Comparison of ENCODE assay signal across 11 cellular contexts in the genomic region with DNA sequence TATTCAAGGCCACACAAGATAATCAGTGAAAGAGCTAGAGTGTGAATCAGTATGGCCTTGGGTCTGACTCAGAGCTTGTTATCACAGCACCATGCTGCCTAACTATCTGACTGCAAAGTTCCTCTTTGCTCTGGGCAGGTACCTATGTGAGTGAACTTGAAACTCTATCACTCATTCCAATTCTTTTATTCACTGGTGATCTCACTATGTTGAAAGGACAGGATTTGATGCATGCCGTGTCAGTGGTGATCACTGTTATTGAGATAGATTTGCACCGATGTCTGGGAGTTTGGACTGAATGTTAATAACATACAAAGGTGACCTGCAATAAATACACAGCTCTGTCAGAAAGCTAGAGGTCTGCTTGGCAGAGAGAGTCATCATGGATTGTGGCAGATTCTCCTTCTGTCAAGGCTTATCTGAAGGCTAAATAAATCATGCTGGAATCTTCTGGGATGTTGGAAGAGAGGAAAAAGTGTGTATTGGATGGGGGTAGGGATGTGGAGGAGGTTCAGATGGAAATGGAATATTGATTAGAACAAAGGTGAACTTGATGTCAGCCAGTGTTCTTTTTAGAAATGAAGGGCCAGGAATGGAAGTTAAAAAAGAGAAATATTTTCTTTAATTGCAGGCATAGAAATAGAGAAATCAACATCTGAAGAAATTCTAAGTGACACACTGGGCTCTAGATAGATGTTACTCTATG.
DNase-seq lines count a peak whose midpoint lies in the region; ATAC-seq and TF ChIP-seq lines count a peak whose summit lies in the region.
"Had no signal": no experiment of that assay in that cellular context is flagged by ENCODE, and none has a peak within 500 bp of the region (broad histone marks: within the 10 kb centered on the region; RNA-seq: fewer than 3 reads in every experiment).

No MANE protein-coding gene starts in this region.

- ATAC-seq in GM19467 (IDR thresholded peaks at IDR 0.05; ENCODE audit: unreplicated experiment) (peak; percentile 45), HG03175 (IDR thresholded peaks at IDR 0.05; ENCODE audit: unreplicated experiment) (peak; percentile 59)

- no peak overlapping the region for H3K4me3 ChIP-seq in GM12865 (ENCODE audit: low read depth, low read length)

- DNase-seq in GM12865 (ENCODE audit: low read depth) (peak; percentile 69), chondrocyte (ENCODE audit: low spot score) (no peak), T1000 (lab: John Stamatoyannopoulos, UW) (no peak), NOMO-1 treated with dmso at 0.1 percent for 144 hours (lab: John Stamatoyannopoulos, UW; ENCODE audit: unreplicated experiment) (no peak), posterior vena cava (ENCODE audit: low spot score) (no peak), MV-4-11 (lab: John Stamatoyannopoulos, UW) (no peak)
- DNase-seq: activated CD8-positive, alpha-beta memory T cell treated with anti-CD3 and anti-CD28 coated beads for 24 hours; GF-D8; NCI-H1092 treated with DMSO at 0.1 percent for 48 hours had no signal

- no peaks in the 10 kb centered on the region for H3K36me3 Mint-ChIP-seq in chondrocyte (ENCODE audit: low read depth)

- no peaks in the 10 kb centered on the region for H3K27me3 Mint-ChIP-seq in chondrocyte (ENCODE audit: low read depth)

- H3K27ac Mint-ChIP-seq in chondrocyte (ENCODE audit: unreplicated experiment) = peak overlapping the region; percentile 30

- no peak overlapping the region for H3K4me3 Mint-ChIP-seq in chondrocyte (ENCODE audit: unreplicated experiment)

- TF ChIP-seq CTCF in GM12865 (IDR thresholded peaks at IDR 0.05; ENCODE audit: insufficient read depth, low read depth, low read length, missing control alignments) (no peak), chondrocyte (IDR thresholded peaks at IDR 0.05) (no peak)

- intact Hi-C loops in posterior vena cava (cut with DNase I) = no loop called here

- no peaks in the 10 kb centered on the region for H3K9me3 Mint-ChIP-seq in chondrocyte (ENCODE audit: low read depth)

- H3K4me1 Mint-ChIP-seq in chondrocyte (ENCODE audit: low read depth) = peaks cover 85% of the 10 kb centered on the region
